Comparison of ENCODE assay signal across 11 cellular contexts in the genomic region with DNA sequence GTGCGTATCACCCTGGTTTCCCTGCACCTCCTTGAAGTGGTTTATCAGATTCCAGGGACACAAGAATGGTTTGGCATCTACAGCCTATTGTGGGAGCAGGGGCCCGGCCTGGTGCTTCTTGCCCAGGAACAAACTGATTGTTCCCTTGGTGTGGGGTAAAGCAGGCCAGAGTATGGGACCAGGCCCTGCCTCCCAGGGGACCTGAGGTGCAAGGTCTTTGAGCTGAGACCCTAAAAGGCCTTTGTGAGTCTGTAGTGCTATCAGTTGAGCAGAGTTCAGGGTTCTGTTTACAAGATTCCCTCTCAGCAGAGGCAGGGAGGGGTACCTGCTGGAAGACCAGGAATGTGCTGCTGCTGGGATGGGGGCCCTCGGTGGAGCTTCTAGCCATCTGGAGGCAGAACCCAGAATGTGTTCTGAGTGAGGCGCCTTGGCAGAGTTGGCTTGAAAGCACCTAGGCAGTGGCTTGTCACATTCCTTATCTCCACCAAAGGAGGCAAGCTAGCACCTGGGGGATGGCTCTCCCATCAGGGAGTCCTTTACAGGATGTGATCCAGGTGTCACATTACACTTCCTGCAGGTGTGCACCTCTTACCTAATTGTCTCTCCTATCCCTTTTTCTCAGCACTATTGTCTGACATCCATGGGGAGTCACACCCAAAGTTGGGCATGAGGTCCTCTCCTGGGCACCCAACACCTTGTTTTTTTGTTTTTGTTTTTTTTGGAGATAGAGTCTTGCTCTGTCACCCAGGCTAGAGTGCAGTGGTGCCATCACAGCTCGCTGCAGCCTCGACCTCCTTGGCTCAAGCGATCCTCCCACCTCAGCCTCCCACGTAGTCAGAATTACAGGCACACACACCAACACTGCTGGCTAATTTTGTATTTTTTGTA. TPM values are rescaled to one million over a fixed set of nuclear protein-coding genes. Genes with fewer than 3 reads are reported as not detected.
DNase-seq lines count a peak whose midpoint lies in the region; ATAC-seq and TF ChIP-seq lines count a peak whose summit lies in the region.
"Had no signal": no experiment of that assay in that cellular context is flagged by ENCODE, and none has a peak within 500 bp of the region (broad histone marks: within the 10 kb centered on the region; RNA-seq: fewer than 3 reads in every experiment).

No MANE protein-coding gene starts in this region.

- no peaks in the 10 kb centered on the region for H3K9me3 ChIP-seq in cardiac muscle cell (ENCODE audit: low read depth)
- no peaks in the 10 kb centered on the region for H3K9me3 ChIP-seq in mammary epithelial cell (replicated peaks; ENCODE audit: insufficient read depth, low read length)
- H3K9me3 ChIP-seq in right lobe of liver: no peaks in the 10 kb centered on the region
- no peaks in the 10 kb centered on the region for H3K9me3 ChIP-seq in aorta (ENCODE audit: control insufficient read depth, low read length)
- H3K9me3 ChIP-seq: SK-N-SH had no signal

- H3K27ac ChIP-seq in cardiac muscle cell (peak overlapping the region; percentile 60), mammary epithelial cell (ENCODE audit: insufficient read depth, low read depth, low read length) (peak overlapping the region; percentile 11), right lobe of liver (peak overlapping the region in 2 of 3 donors; percentile 61 to 69), aorta (ENCODE audit: low read depth in 1 of 2, low read length in 2 of 2) (peak overlapping the region in 1 of 2 donors; percentile 15)

- no TSS peak for BruUV-seq in mammary epithelial cell (replicated peaks; lab: Mats Ljungman, UMichigan)

- H3K4me1 ChIP-seq in cardiac muscle cell (ENCODE audit: low read depth) (peaks cover 15% of the 10 kb centered on the region), mammary epithelial cell (ENCODE audit: insufficient read depth, low read length) (peaks cover 71% of the 10 kb centered on the region), right lobe of liver (peaks cover 0 to 84% (median 40%) of the 10 kb centered on the region in 4 donors), aorta (ENCODE audit: control insufficient read depth in 1 of 2, insufficient read depth in 2 of 2, low read length in 2 of 2) (peaks cover 0 to 2% of the 10 kb centered on the region in 2 donors)

- DNase-seq in cardiac muscle cell (ENCODE audit: low read depth in 1 of 2, low spot score in 1 of 2): no peak
- DNase-seq in left cardiac atrium: no peak
- peak; percentile 58 for DNase-seq in mammary epithelial cell
- no peak for DNase-seq in right lobe of liver
- no peak for DNase-seq in aorta
- DNase-seq in C1 segment of cervical spinal cord (lab: John Stamatoyannopoulos, UW): no peak
- DNase-seq in effector CD4-positive, alpha-beta T cell: no peak
- no peak for DNase-seq in NCI-H1092 treated with DMSO at 0.1 percent for 48 hours (lab: John Stamatoyannopoulos, UW)
- DNase-seq: SK-N-SH; stimulated activated naive B cell treated with anti-CD40 and anti-IgM and Interleukin-4, amounts not matched to agents 10 μg/mL and 1 μg/mL and 100 μg/mL, for 72 hours had no signal

- peaks cover 100% of the 10 kb centered on the region for H3K79me2 ChIP-seq in mammary epithelial cell (ENCODE audit: insufficient read depth, low read length)

- intact Hi-C loops in left cardiac atrium (cut with DNase I): no loop called here
- intact Hi-C loops in mammary epithelial cell (cut with micrococcal nuclease): no loop called here
- intact Hi-C loops in right lobe of liver (cut with DNase I): no loop called here
- intact Hi-C loops in aorta (cut with DNase I): loop anchor here in 1 of 2 donors (5.0 kb wide), 1 partner anchor 96 kb away; no protein-coding TSS in a partner anchor

- in situ Hi-C loops in mammary epithelial cell (cut with MboI; ENCODE audit: low sequenced_read_pairs in 2 of 2): no loop called here

- WGBS in mammary epithelial cell (ENCODE audit: low coverage, missing lambda C conversion rate): 67% methylated on average over 7 of the region's 8 CpGs
- 61% methylated on average over 5 of the region's 8 CpGs for WGBS in right lobe of liver (ENCODE audit: insufficient coverage, low coverage, low lambda C conversion rate, missing lambda C conversion rate)
- 69 to 74% methylated on average over 8 of the region's 8 CpGs for WGBS in aorta, 2 donors

- no peak for TF ChIP-seq POLR2A in right lobe of liver (IDR thresholded peaks at IDR 0.05)

- H3K4me3 ChIP-seq in cardiac muscle cell (no peak overlapping the region), mammary epithelial cell (replicated peaks in 1 of 3; ENCODE audit: insufficient read depth in 1 of 3, low read depth in 2 of 3, low read length in 3 of 3) (no peak overlapping the region), right lobe of liver (no peak overlapping the region), aorta (ENCODE audit: low read length in 2 of 2) (no peak overlapping the region)
- H3K4me3 ChIP-seq: GM12878 had no signal

- H3K27me3 ChIP-seq in cardiac muscle cell (no peaks in the 10 kb centered on the region), mammary epithelial cell (ENCODE audit: insufficient read depth, low read length) (no peaks in the 10 kb centered on the region), right lobe of liver (no peaks in the 10 kb centered on the region), aorta (ENCODE audit: control insufficient read depth in 1 of 2, insufficient read depth in 2 of 2, low read length in 1 of 2) (no peaks in the 10 kb centered on the region)

- no peaks in the 10 kb centered on the region for H3K36me3 ChIP-seq in cardiac muscle cell
- peaks cover 10% of the 10 kb centered on the region for H3K36me3 ChIP-seq in mammary epithelial cell (ENCODE audit: insufficient read depth, low read length)
- no peaks in the 10 kb centered on the region for H3K36me3 ChIP-seq in right lobe of liver
- no peaks in the 10 kb centered on the region for H3K36me3 ChIP-seq in aorta (ENCODE audit: control insufficient read depth in 1 of 2, insufficient read depth in 2 of 2, low read length in 1 of 2)

- ATAC-seq in left cardiac atrium: no peak
- peak in 2 of 4 donors; percentile 8 to 10 for ATAC-seq in right lobe of liver
- peak; percentile 5 for ATAC-seq in aorta (ENCODE audit: low FRiP score)
- ATAC-seq: stimulated activated naive B cell treated with anti-CD40 and anti-IgM and Interleukin-4, amounts not matched to agents 10 μg/mL and 1 μg/mL and 100 μg/mL, for 72 hours had no signal

- peaks cover 69% of the 10 kb centered on the region for H4K20me1 ChIP-seq in mammary epithelial cell (ENCODE audit: insufficient read depth, low read length)

- TF ChIP-seq CTCF in cardiac muscle cell (IDR thresholded peaks at IDR 0.05; ENCODE audit: low read depth, low read length) (no peak), mammary epithelial cell (conservative IDR thresholded peaks at IDR 0.05 in 1 of 2, IDR thresholded peaks at IDR 0.05 in 1 of 2; ENCODE audit: extremely low read depth in 1 of 2, insufficient read depth in 1 of 2, low read depth in 1 of 2, low read length in 2 of 2) (no peak), right lobe of liver (IDR thresholded peaks at IDR 0.05) (no peak)

- CTCF ChIA-PET in mammary epithelial cell (lab: Charles Lee; ENCODE audit: low non-redundant PET): no interaction called here

- H2AFZ ChIP-seq in mammary epithelial cell (ENCODE audit: low read depth, low read length): no peak overlapping the region

- H3K9ac ChIP-seq in mammary epithelial cell (ENCODE audit: insufficient read depth, low read length): no peak overlapping the region
- H3K9ac ChIP-seq: SK-N-SH had no signal

- H3K4me2 ChIP-seq in mammary epithelial cell (ENCODE audit: insufficient read depth, low read depth, low read length): peak overlapping the region; percentile 58

- dilution Hi-C loops in mammary epithelial cell (cut with HindIII; ENCODE audit: low sequenced_read_pairs): no loop called here

RNA-seq across cellular contexts. Expression of a gene that starts 13.1 kb away (rescaled TPM):
- 25.2 and 28.7 TPM in 2 replicates for total RNA-seq in cardiac muscle cell
- 12.1 and 13.8 TPM in 2 replicates for polyA plus RNA-seq in cardiac muscle cell
- 10 to 100 TPM; 28.0 to 94.4 TPM for total RNA-seq in left cardiac atrium
- total RNA-seq in mammary epithelial cell: 1,000 to 10,000 TPM in 1 of 2 donors, 100 to 1,000 TPM in 1; 930 to 1,038 TPM
- polyA plus RNA-seq in mammary epithelial cell: 415 TPM
- polyA minus RNA-seq in mammary epithelial cell: 1,694 TPM
- 100 to 1,000 TPM in 2 of 6 experiments, 10 to 100 TPM in 4; 48.4 to 109 (median 97.8) TPM for total RNA-seq in right lobe of liver
- total RNA-seq in aorta: 100 to 1,000 TPM; 157 to 254 TPM
- 10 to 100 TPM; 33.3 to 92.6 TPM for polyA plus RNA-seq in aorta
